Comparison of ENCODE assay signal across 12 cellular contexts in genomic region chrX:15087747-15088146, GRCh38.
DNase-seq lines count a peak whose midpoint lies in the region; ATAC-seq, FAIRE-seq and TF ChIP-seq lines count a peak whose summit lies in the region.
"Had no signal": no experiment of that assay in that cellular context is flagged by ENCODE, and none has a peak within 500 bp of the region (broad histone marks: within the 10 kb centered on the region; RNA-seq: fewer than 3 reads in every experiment).

No MANE protein-coding gene starts in this region.

- DNase-seq in NCI-H748 (lab: John Stamatoyannopoulos, UW; ENCODE audit: unreplicated experiment) (peak; percentile 25), NCI-H748 treated with DMSO at 0.1 percent for 48 hours (lab: John Stamatoyannopoulos, UW) (no peak), D721Med (ENCODE audit: insufficient read length, low spot score) (peak; percentile 1), NCI-H82 treated with DMSO at 0.1 percent for 48 hours (lab: John Stamatoyannopoulos, UW; ENCODE audit: unreplicated experiment) (peak; percentile 76), small intestine (peak; percentile 70), H4 (ENCODE audit: low spot score) (no peak)
- DNase-seq: C1 segment of cervical spinal cord; CD4-positive, alpha-beta T cell; GM23248; H7 had no signal

- H3K27ac ChIP-seq in small intestine (ENCODE audit: low read depth in 1 of 2, low read length in 1 of 2) = no peak overlapping the region
- H3K27ac ChIP-seq: GM23248 had no signal

- no peaks in the 10 kb centered on the region for H3K36me3 ChIP-seq in small intestine (ENCODE audit: control insufficient read depth in 2 of 2, insufficient read depth in 2 of 2, low read length in 2 of 2)

- WGBS in small intestine, 3 donors = 15 to 53% (median 29%) methylated on average over 5 of the region's 5 CpGs

- TF ChIP-seq CTCF in D721Med (IDR thresholded peaks at IDR 0.05; ENCODE audit: insufficient read depth, missing control alignments) = no peak

- H3K9me3 ChIP-seq in small intestine (ENCODE audit: control insufficient read depth, low read depth) = no peaks in the 10 kb centered on the region

- H3K4me3 ChIP-seq in small intestine (ENCODE audit: low read depth in 1 of 2, low read length in 2 of 2) = no peak overlapping the region
- H3K4me3 ChIP-seq: GM23248 had no signal

- no peak for FAIRE-seq in D721Med (lab: Jason Lieb, UNC)
- no peak for FAIRE-seq in small intestine (lab: Jason Lieb, UNC)
- FAIRE-seq: A204.1 had no signal

- H3K4me1 ChIP-seq in small intestine (ENCODE audit: control insufficient read depth in 2 of 2, insufficient read depth in 1 of 2, low read depth in 1 of 2, low read length in 1 of 2) = peaks cover 0 to 2% of the 10 kb centered on the region in 2 donors

- no peaks in the 10 kb centered on the region for H3K27me3 ChIP-seq in small intestine (ENCODE audit: control insufficient read depth in 2 of 2, insufficient read depth in 2 of 2, low read length in 2 of 2)

- ATAC-seq in GM21528 (IDR thresholded peaks at IDR 0.05; ENCODE audit: low FRiP score, unreplicated experiment) = no peak

Comparison
In these comparisons a context has a peak if more than half of its experiments do, and no peak if none do; other contexts are left out.
1. DNase-seq: peak in NCI-H748 (single experiment), D721Med (single experiment), NCI-H82 treated with DMSO at 0.1 percent for 48 hours (single experiment) and small intestine (single experiment); none in NCI-H748 treated with DMSO at 0.1 percent for 48 hours (single experiment) and H4 (single experiment).